Comparison of ENCODE assay signal across 10 cellular contexts in genomic region chr15:57610130-57610529, GRCh38. TPM values are rescaled to one million over a fixed set of nuclear protein-coding genes. Genes with fewer than 3 reads are reported as not detected.
DNase-seq lines count a peak whose midpoint lies in the region; ATAC-seq and TF ChIP-seq lines count a peak whose summit lies in the region.
"Had no signal": no experiment of that assay in that cellular context is flagged by ENCODE, and none has a peak within 500 bp of the region (broad histone marks: within the 10 kb centered on the region; RNA-seq: fewer than 3 reads in every experiment).

No MANE protein-coding gene starts in this region.

- no peak overlapping the region for H3K14ac ChIP-seq in IMR-90 (replicated peaks; ENCODE audit: low read depth, low read length)

- no peak overlapping the region for H4K91ac ChIP-seq in IMR-90 (ENCODE audit: insufficient read depth, low read depth, low read length)

- H3K79me2 ChIP-seq in mammary epithelial cell (ENCODE audit: insufficient read depth, low read length), result no peaks in the 10 kb centered on the region
- H3K79me2 ChIP-seq: parathyroid adenoma had no signal

- no CpG with 5 or more reads among the region's 8 CpGs for WGBS in IMR-90 (ENCODE audit: extremely low coverage in 2 of 2, insufficient read length in 1 of 2), 2 experiments
- WGBS in mammary epithelial cell (ENCODE audit: low coverage, missing lambda C conversion rate), result 100% methylated on average over 2 of the region's 8 CpGs
- 38 to 50% methylated on average over 8 of the region's 8 CpGs for WGBS in upper lobe of left lung, 2 donors

- no peaks in the 10 kb centered on the region for H3K4me1 Mint-ChIP-seq in CD4-positive, alpha-beta memory T cell
- H3K4me1 Mint-ChIP-seq: IgD-negative memory B cell had no signal

- H3K36me3 ChIP-seq in IMR-90 (ENCODE audit: control insufficient read depth, insufficient read depth, low read length) (no peaks in the 10 kb centered on the region), mammary epithelial cell (ENCODE audit: insufficient read depth, low read length) (no peaks in the 10 kb centered on the region), upper lobe of left lung (peaks cover 0 to 7% (median 0%) of the 10 kb centered on the region in 4 donors)
- H3K36me3 ChIP-seq in CD4-positive, alpha-beta memory T cell (ENCODE audit: insufficient read depth, low read length), result no peaks in the 10 kb centered on the region

- no peaks in the 10 kb centered on the region for H3K4me1 ChIP-seq in IMR-90 (ENCODE audit: control insufficient read depth, insufficient read depth, low read length)
- H3K4me1 ChIP-seq in mammary epithelial cell (ENCODE audit: insufficient read depth, low read length), result peaks cover 26% of the 10 kb centered on the region
- H3K4me1 ChIP-seq in upper lobe of left lung, result peaks cover 15 to 30% (median 21%) of the 10 kb centered on the region in 4 donors
- no peaks in the 10 kb centered on the region for H3K4me1 ChIP-seq in CD4-positive, alpha-beta memory T cell (ENCODE audit: insufficient read depth, low read length)
- H3K4me1 ChIP-seq: parathyroid adenoma had no signal

- no peaks in the 10 kb centered on the region for H4K20me1 ChIP-seq in IMR-90 (ENCODE audit: insufficient read depth, low read length)
- H4K20me1 ChIP-seq in mammary epithelial cell (ENCODE audit: insufficient read depth, low read length), result no peaks in the 10 kb centered on the region

- no peaks in the 10 kb centered on the region for H3K9me3 Mint-ChIP-seq in CD4-positive, alpha-beta memory T cell
- H3K9me3 Mint-ChIP-seq: IgD-negative memory B cell; T-helper 1 cell treated with Interleukin-12 subunit alpha and Interleukin-12 subunit beta and Interleukin-4 antibody, amounts not matched to agents 30 μg/mL and 1 μg/mL, for 36 hours had no signal

- TF ChIP-seq EP300 in upper lobe of left lung (IDR thresholded peaks at IDR 0.05), result no peak

- H3K4me3 ChIP-seq in IMR-90 (ENCODE audit: insufficient read depth, low read depth, low read length) (no peak overlapping the region), mammary epithelial cell (replicated peaks in 1 of 3; ENCODE audit: insufficient read depth in 1 of 3, low read depth in 2 of 3, low read length in 3 of 3) (no peak overlapping the region), upper lobe of left lung (no peak overlapping the region)
- no peak overlapping the region for H3K4me3 ChIP-seq in CD4-positive, alpha-beta memory T cell (ENCODE audit: low read length in 2 of 2)

- H3K4me2 ChIP-seq in IMR-90 (ENCODE audit: low read depth, low read length), result no peak overlapping the region
- H3K4me2 ChIP-seq in mammary epithelial cell (ENCODE audit: insufficient read depth, low read depth, low read length), result no peak overlapping the region

- H3K27me3 ChIP-seq in IMR-90 (ENCODE audit: control insufficient read depth, insufficient read depth, low read length) (peaks cover 4% of the 10 kb centered on the region), mammary epithelial cell (ENCODE audit: insufficient read depth, low read length) (no peaks in the 10 kb centered on the region), upper lobe of left lung (no peaks in the 10 kb centered on the region)
- H3K27me3 ChIP-seq in CD4-positive, alpha-beta memory T cell (ENCODE audit: insufficient read depth, low read length), result no peaks in the 10 kb centered on the region

- H2AK9ac ChIP-seq in IMR-90 (replicated peaks; ENCODE audit: low read depth, low read length, poor library complexity), result no peak overlapping the region

- H3K9me3 ChIP-seq in IMR-90 (ENCODE audit: control insufficient read depth, insufficient read depth, low read length) (no peaks in the 10 kb centered on the region), mammary epithelial cell (replicated peaks; ENCODE audit: insufficient read depth, low read length) (no peaks in the 10 kb centered on the region), upper lobe of left lung (no peaks in the 10 kb centered on the region)
- H3K9me3 ChIP-seq in CD4-positive, alpha-beta memory T cell (ENCODE audit: control insufficient read depth in 1 of 2, low read length in 2 of 2), result no peaks in the 10 kb centered on the region

- no peak overlapping the region for H2AK5ac ChIP-seq in IMR-90 (ENCODE audit: low read depth, low read length)

- H3K9me1 ChIP-seq in IMR-90 (ENCODE audit: insufficient read depth, low read length), result no peaks in the 10 kb centered on the region

- no TSS peak for BruUV-seq in IMR-90 (replicated peaks; lab: Mats Ljungman, UMichigan)
- BruUV-seq in mammary epithelial cell (replicated peaks; lab: Mats Ljungman, UMichigan), result no TSS peak

- no peak for TF ChIP-seq RAD21 in IMR-90 (IDR thresholded peaks at IDR 0.05; ENCODE audit: low read length)

- no peak overlapping the region for H4K8ac ChIP-seq in IMR-90 (ENCODE audit: low read depth in 2 of 2, low read length in 2 of 2)

- no peaks in the 10 kb centered on the region for H3K79me1 ChIP-seq in IMR-90 (ENCODE audit: low read depth in 1 of 2, low read length in 2 of 2)

- no peak overlapping the region for H4K5ac ChIP-seq in IMR-90 (ENCODE audit: low read depth, low read length)

- H3K27ac ChIP-seq in IMR-90 (ENCODE audit: insufficient read depth, low read length) (no peak overlapping the region), mammary epithelial cell (ENCODE audit: insufficient read depth, low read depth, low read length) (no peak overlapping the region), upper lobe of left lung (peak overlapping the region in 3 of 4 donors; percentile 49 to 64 (median 62))
- no peak overlapping the region for H3K27ac ChIP-seq in CD4-positive, alpha-beta memory T cell (ENCODE audit: low read depth, low read length)
- H3K27ac ChIP-seq: parathyroid adenoma had no signal

- POLR2A ChIA-PET in IMR-90 (lab: Charles Lee; ENCODE audit: unreplicated experiment), result no interaction called here
- POLR2A ChIA-PET in CD4-positive, alpha-beta memory T cell (lab: Charles Lee; ENCODE audit: partially characterized antibody), result no interaction called here

- no peak overlapping the region for H3K4me3 Mint-ChIP-seq in CD4-positive, alpha-beta memory T cell
- H3K4me3 Mint-ChIP-seq: IgD-negative memory B cell; T-helper 1 cell treated with Interleukin-12 subunit alpha and Interleukin-12 subunit beta and Interleukin-4 antibody, amounts not matched to agents 30 μg/mL and 1 μg/mL, for 36 hours had no signal

- dilution Hi-C loops in IMR-90 (cut with HindIII; ENCODE audit: low sequenced_read_pairs, unreplicated experiment), result no loop called here
- dilution Hi-C loops in mammary epithelial cell (cut with HindIII; ENCODE audit: low sequenced_read_pairs), result no loop called here

- no peak overlapping the region for H2BK20ac ChIP-seq in IMR-90 (ENCODE audit: low read depth, low read length)

- no peak overlapping the region for H3K27ac Mint-ChIP-seq in CD4-positive, alpha-beta memory T cell
- H3K27ac Mint-ChIP-seq: T-helper 1 cell treated with Interleukin-12 subunit alpha and Interleukin-12 subunit beta and Interleukin-4 antibody, amounts not matched to agents 30 μg/mL and 1 μg/mL, for 36 hours had no signal

- no peak overlapping the region for H3K18ac ChIP-seq in IMR-90 (ENCODE audit: low read depth, low read length)

- no peak overlapping the region for H2BK5ac ChIP-seq in IMR-90 (ENCODE audit: low read depth, low read length, poor library complexity, severe bottlenecking)

- TF ChIP-seq POLR2A in IMR-90 (IDR thresholded peaks at IDR 0.05; ENCODE audit: low read depth, low read length), result no peak
- TF ChIP-seq POLR2A in upper lobe of left lung (IDR thresholded peaks at IDR 0.05), result no peak

- H3K9ac ChIP-seq in IMR-90 (ENCODE audit: low read depth, low read length), result no peak overlapping the region
- H3K9ac ChIP-seq in mammary epithelial cell (ENCODE audit: insufficient read depth, low read length), result no peak overlapping the region
- H3K9ac ChIP-seq: parathyroid adenoma had no signal

- peak; percentile 50 for DNase-seq in IMR-90
- peak; percentile 32 for DNase-seq in mammary epithelial cell
- DNase-seq in kidney glomerular epithelial cell (lab: John Stamatoyannopoulos, UW), result peak; percentile 85
- DNase-seq in upper lobe of left lung, result peak in 1 of 2 donors; percentile 29
- DNase-seq in CD4-positive, alpha-beta memory T cell, result no peak

- no peak overlapping the region for H3K23ac ChIP-seq in IMR-90 (ENCODE audit: low read depth, low read length)

- H2AFZ ChIP-seq in IMR-90 (replicated peaks; ENCODE audit: low read length, poor library complexity) (no peak overlapping the region), mammary epithelial cell (ENCODE audit: low read depth, low read length) (no peak overlapping the region)
- H2AFZ ChIP-seq: parathyroid adenoma had no signal

- no peak overlapping the region for H2BK15ac ChIP-seq in IMR-90 (ENCODE audit: low read depth, low read length)

- in situ Hi-C loops in IMR-90 (cut with MboI; ENCODE audit: low sequenced_read_pairs), result no loop called here
- in situ Hi-C loops in mammary epithelial cell (cut with MboI; ENCODE audit: low sequenced_read_pairs in 2 of 2), result loop anchor here (5.0 kb wide), 1 partner anchor 48 kb away; no protein-coding TSS in a partner anchor

- CTCF ChIA-PET in IMR-90 (lab: Yijun Ruan, JAX) (interaction anchor here (0.5 kb wide), 1 partner anchor 15 kb away, joined by 3 read pairs; no protein-coding TSS in a partner anchor), mammary epithelial cell (lab: Charles Lee; ENCODE audit: low non-redundant PET) (no interaction called here)
- CTCF ChIA-PET in CD4-positive, alpha-beta memory T cell (lab: Charles Lee; ENCODE audit: partially characterized antibody), result no interaction called here

- H3K56ac ChIP-seq in IMR-90 (ENCODE audit: extremely low read depth, insufficient read depth, low read length), result no peak overlapping the region

- intact Hi-C loops in IMR-90 (cut with micrococcal nuclease) (no loop called here), mammary epithelial cell (cut with micrococcal nuclease) (no loop called here)
- intact Hi-C loops in CD4-positive, alpha-beta memory T cell (cut with micrococcal nuclease), result no loop called here

- ATAC-seq in IMR-90 (ENCODE audit: low read depth) (peak; percentile 40; the same call in 1 of the 2 replicates), upper lobe of left lung (ENCODE audit: low FRiP score in 2 of 2) (peak in 1 of 2 donors; percentile 34), HG03469 (IDR thresholded peaks at IDR 0.05; ENCODE audit: unreplicated experiment) (no peak), HG02763 (IDR thresholded peaks at IDR 0.05; ENCODE audit: unreplicated experiment) (no peak)

- TF ChIP-seq CTCF in IMR-90 (conservative IDR thresholded peaks at IDR 0.05; ENCODE audit: low read depth, low read length) (no peak), mammary epithelial cell (conservative IDR thresholded peaks at IDR 0.05 in 1 of 2, IDR thresholded peaks at IDR 0.05 in 1 of 2; ENCODE audit: extremely low read depth in 1 of 2, insufficient read depth in 1 of 2, low read depth in 1 of 2, low read length in 2 of 2) (no peak), upper lobe of left lung (IDR thresholded peaks at IDR 0.05) (no peak)

- no peaks in the 10 kb centered on the region for H3K36me3 Mint-ChIP-seq in CD4-positive, alpha-beta memory T cell
- H3K36me3 Mint-ChIP-seq: IgD-negative memory B cell had no signal

- peaks cover 3% of the 10 kb centered on the region in 2 donors for H3K27me3 Mint-ChIP-seq in CD4-positive, alpha-beta memory T cell
- H3K27me3 Mint-ChIP-seq: IgD-negative memory B cell had no signal

- H3K4ac ChIP-seq in IMR-90 (ENCODE audit: low read depth, low read length), result no peak overlapping the region

- H2BK120ac ChIP-seq in IMR-90 (ENCODE audit: low read depth, low read length), result no peak overlapping the region

RNA-seq across cellular contexts. Expression of gene MYZAP, which starts 18.4 kb away (rescaled TPM):
- total RNA-seq in IMR-90 (2012; rRNA removed), result not detected in 2 replicates
- not detected in 2 replicates for polyA plus RNA-seq in IMR-90 (2012; rRNA removed)
- polyA plus RNA-seq in IMR-90 (2012; cell fraction: cytosol; rRNA removed), result not detected in 2 replicates
- not detected in 2 replicates for polyA plus RNA-seq in IMR-90 (2012; cell fraction: nucleus; rRNA removed; ENCODE audit: low replicate concordance)
- total RNA-seq in mammary epithelial cell, result 1 to 10 TPM; 1.0 to 4.8 TPM
- 1.0 TPM for polyA plus RNA-seq in mammary epithelial cell
- not detected for polyA minus RNA-seq in mammary epithelial cell
- 10 to 100 TPM; 22.0 to 54.3 (median 30.4) TPM for total RNA-seq in upper lobe of left lung
- 1 to 10 TPM; 1.2 to 1.7 TPM for total RNA-seq in CD4-positive, alpha-beta memory T cell
- polyA plus RNA-seq in CD4-positive, alpha-beta memory T cell, result under 1 TPM; 0.16 to 0.96 TPM

Comparison
In these comparisons a context has a peak if more than half of its experiments do, and no peak if none do; other contexts are left out.
1. DNase-seq: peak in IMR-90 (single experiment), mammary epithelial cell (single experiment) and kidney glomerular epithelial cell (single experiment); none in CD4-positive, alpha-beta memory T cell (0 of 5).
2. H3K27ac ChIP-seq: peak in upper lobe of left lung (3 of 4); none in IMR-90 (single experiment), mammary epithelial cell (single experiment) and CD4-positive, alpha-beta memory T cell (single experiment).